In the genomic region with DNA sequence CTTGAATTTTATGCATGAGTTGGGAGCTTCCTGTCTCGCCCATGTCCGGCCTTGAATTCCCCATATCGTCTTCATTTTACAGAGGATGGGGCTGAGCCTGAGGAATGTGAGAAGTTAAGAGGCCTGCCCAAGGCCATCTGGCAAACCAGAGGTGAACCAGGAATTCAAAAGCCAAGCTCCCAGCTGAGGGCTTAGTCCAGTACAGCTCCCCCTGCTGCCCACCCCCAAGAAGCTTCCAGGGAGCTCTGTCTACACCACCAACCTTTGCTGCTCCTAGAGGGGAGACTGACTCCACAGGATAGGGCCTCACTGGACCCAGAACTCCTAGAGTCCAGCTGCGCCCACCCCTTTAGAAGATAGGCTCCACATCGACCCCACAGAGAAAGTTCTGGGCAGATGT, we compare ENCODE assay signal across 11 cellular contexts. TPM values are rescaled to one million over a fixed set of nuclear protein-coding genes. Genes with fewer than 3 reads are reported as not detected.
DNase-seq lines count a peak whose midpoint lies in the region; ATAC-seq, FAIRE-seq and TF ChIP-seq lines count a peak whose summit lies in the region.
"Had no signal": no experiment of that assay in that cellular context is flagged by ENCODE, and none has a peak within 500 bp of the region (broad histone marks: within the 10 kb centered on the region; RNA-seq: fewer than 3 reads in every experiment).

No MANE protein-coding gene starts in this region.

- H3K9me3 ChIP-seq in endothelial cell of umbilical vein (replicated peaks; ENCODE audit: control insufficient read depth, insufficient read depth, low read length) = no peaks in the 10 kb centered on the region
- H3K9me3 ChIP-seq: testis had no signal

- no peak overlapping the region for H3K4me2 ChIP-seq in endothelial cell of umbilical vein (ENCODE audit: insufficient read depth, low read length)

- CTCF ChIA-PET in endothelial cell of umbilical vein (lab: Charles Lee) = interaction anchor here (1.7 kb wide), 1 partner anchor 666 kb away, joined by 30 read pairs; no protein-coding TSS in a partner anchor

- no peak for FAIRE-seq in endothelial cell of umbilical vein (lab: Jason Lieb, UNC)

- DNase-seq in Daoy (ENCODE audit: low read depth) (peak; percentile 40), NCI-H524 (lab: John Stamatoyannopoulos, UW) (peak; percentile 80 to 91), endothelial cell of umbilical vein (ENCODE audit: low read depth, low spot score) (no peak), NCI-H2081 (lab: John Stamatoyannopoulos, UW) (no peak), HCEC 1CT (no peak)
- DNase-seq: activated CD4-positive, alpha-beta T cell treated with anti-CD3 and anti-CD28 coated beads for 4 hours; NCI-H446; testis had no signal

- TF ChIP-seq CTCF in 22Rv1 (IDR thresholded peaks at IDR 0.05) (peak; percentile 38), endothelial cell of umbilical vein (IDR thresholded peaks at IDR 0.05; ENCODE audit: extremely low read depth in 1 of 2, insufficient read depth in 1 of 2, low read depth in 1 of 2, low read length in 2 of 2) (peak; percentile 9 to 33)

- no peak for TF ChIP-seq POLR2A in endothelial cell of umbilical vein (IDR thresholded peaks at IDR 0.05; ENCODE audit: low read depth, low read length)

- BruUV-seq in endothelial cell of umbilical vein (replicated peaks; lab: Mats Ljungman, UMichigan) = no TSS peak

- H4K20me1 ChIP-seq in endothelial cell of umbilical vein (replicated peaks; ENCODE audit: control insufficient read depth, extremely low read depth, insufficient read depth, low read length) = no peaks in the 10 kb centered on the region

- H3K4me1 ChIP-seq in endothelial cell of umbilical vein (ENCODE audit: control insufficient read depth, extremely low read depth, insufficient read depth, low read length) = no peaks in the 10 kb centered on the region

- no peaks in the 10 kb centered on the region for H3K79me2 ChIP-seq in endothelial cell of umbilical vein (ENCODE audit: control insufficient read depth, insufficient read depth, low read length)

- POLR2A ChIA-PET in endothelial cell of umbilical vein (lab: Charles Lee) = no interaction called here

- H3K36me3 ChIP-seq in endothelial cell of umbilical vein (ENCODE audit: control insufficient read depth in 2 of 2, extremely low read depth in 1 of 2, insufficient read depth in 2 of 2, low read length in 2 of 2) = no peaks in the 10 kb centered on the region

- no peaks in the 10 kb centered on the region for H3K9me1 ChIP-seq in endothelial cell of umbilical vein (replicated peaks; ENCODE audit: control insufficient read depth, extremely low read depth, insufficient read depth, low read length)

- H3K9ac ChIP-seq in endothelial cell of umbilical vein (replicated peaks; ENCODE audit: extremely low read depth, insufficient read depth, low read length) = no peak overlapping the region

- H3K27me3 ChIP-seq in endothelial cell of umbilical vein (ENCODE audit: control insufficient read depth in 2 of 2, insufficient read depth in 2 of 2, low read length in 2 of 2) = no peaks in the 10 kb centered on the region
- H3K27me3 ChIP-seq: testis had no signal

- no peak overlapping the region for H3K4me3 ChIP-seq in endothelial cell of umbilical vein (replicated peaks in 1 of 3; ENCODE audit: insufficient read depth in 1 of 3, low read depth in 1 of 3, low read length in 3 of 3)
- H3K4me3 ChIP-seq: testis had no signal

- H3K27ac ChIP-seq in 22Rv1 = no peak overlapping the region
- H3K27ac ChIP-seq in endothelial cell of umbilical vein (ENCODE audit: insufficient read depth, low read depth, low read length) = no peak overlapping the region
- H3K27ac ChIP-seq: testis had no signal

- no peak overlapping the region for H2AFZ ChIP-seq in endothelial cell of umbilical vein (ENCODE audit: low read depth, low read length)

- dilution Hi-C loops in endothelial cell of umbilical vein (cut with MboI; ENCODE audit: extremely low pct_ligation_motif_present, low sequenced_read_pairs) = no loop called here

- ATAC-seq in HG02870 (IDR thresholded peaks at IDR 0.05; ENCODE audit: unreplicated experiment) = no peak
- ATAC-seq in GM19463 (IDR thresholded peaks at IDR 0.05; ENCODE audit: unreplicated experiment) = no peak

- intact Hi-C loops in endothelial cell of umbilical vein (cut with micrococcal nuclease) = no loop called here

TF ChIP-seq in endothelial cell of umbilical vein, 7 proteins besides CTCF, POLR2A, EP300 and RAD21:
- TF ChIP-seq GATA2 (IDR thresholded peaks at IDR 0.05; ENCODE audit: insufficient read depth, insufficient read length, low read depth, low read length) (no peak), FOS (IDR thresholded peaks at IDR 0.05; ENCODE audit: borderline replicate concordance, insufficient read depth, low read length) (no peak), MYC (IDR thresholded peaks at IDR 0.05; ENCODE audit: low read depth, low read length) (no peak), JUN (IDR thresholded peaks at IDR 0.05; ENCODE audit: borderline replicate concordance, insufficient read depth, insufficient read length, low read depth) (no peak), EZH2 (IDR thresholded peaks at IDR 0.05; ENCODE audit: borderline replicate concordance, low read depth, low read length, severe bottlenecking) (no peak), POLR2AphosphoS5 (IDR thresholded peaks at IDR 0.05; ENCODE audit: insufficient read depth, low read depth, low read length) (no peak)
- TF ChIP-seq, protein P1, sequence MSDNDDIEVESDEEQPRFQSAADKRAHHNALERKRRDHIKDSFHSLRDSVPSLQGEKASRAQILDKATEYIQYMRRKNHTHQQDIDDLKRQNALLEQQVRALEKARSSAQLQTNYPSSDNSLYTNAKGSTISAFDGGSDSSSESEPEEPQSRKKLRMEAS (IDR thresholded peaks at IDR 0.05; ENCODE audit: insufficient read depth, insufficient read length) = no peak

RNA-seq across cellular contexts. Expression of gene C16orf78, which starts 20.7 kb away (rescaled TPM):
- total RNA-seq in Daoy (2014; rRNA removed; shearing (Covaris generic)) = not detected in 2 replicates
- not detected in 2 replicates for total RNA-seq in endothelial cell of umbilical vein
- polyA plus RNA-seq in endothelial cell of umbilical vein = not detected in 2 replicates
- not detected in 2 replicates for polyA plus RNA-seq in endothelial cell of umbilical vein (2011; cell fraction: cytosol; rRNA removed)
- polyA plus RNA-seq in endothelial cell of umbilical vein (2011; cell fraction: nucleus; rRNA removed) = not detected in 2 replicates
- polyA plus RNA-seq in endothelial cell of umbilical vein (2012) = not detected in 2 replicates
- not detected in 2 replicates for polyA minus RNA-seq in endothelial cell of umbilical vein
- not detected for polyA minus RNA-seq in endothelial cell of umbilical vein (2011; cell fraction: cytosol; rRNA and poly(A)+ RNA removed)
- not detected in 2 replicates for polyA minus RNA-seq in endothelial cell of umbilical vein (2011; cell fraction: nucleus; rRNA and poly(A)+ RNA removed)

Comparison
In these comparisons a context has a peak if more than half of its experiments do, and no peak if none do; other contexts are left out.
1. DNase-seq: peak in Daoy (single experiment) and NCI-H524 (2 of 2); none in endothelial cell of umbilical vein (single experiment), NCI-H2081 (0 of 2) and HCEC 1CT (single experiment).